In the genomic region with DNA sequence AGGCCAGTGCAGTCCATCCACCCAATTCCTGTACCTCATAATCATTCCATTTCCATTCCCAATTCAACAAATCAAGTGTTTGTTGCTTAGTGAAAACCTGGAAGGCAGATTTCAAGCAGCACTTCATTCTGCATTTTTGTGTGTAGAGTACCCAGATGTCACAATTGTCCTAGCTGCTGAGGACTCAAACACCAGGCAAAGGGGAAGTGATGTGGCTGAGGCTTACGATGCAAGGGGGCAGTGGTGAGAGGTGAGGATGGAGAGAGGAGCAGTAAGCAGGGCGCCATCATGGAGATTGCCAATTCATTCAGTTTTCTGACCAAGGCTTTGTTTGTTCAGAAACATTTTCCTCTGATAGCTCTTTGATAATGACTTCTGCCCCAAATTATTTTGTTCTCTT, we compare ENCODE assay signal across 10 cellular contexts.
DNase-seq lines count a peak whose midpoint lies in the region; ATAC-seq and TF ChIP-seq lines count a peak whose summit lies in the region.
"Had no signal": no experiment of that assay in that cellular context is flagged by ENCODE, and none has a peak within 500 bp of the region (broad histone marks: within the 10 kb centered on the region; RNA-seq: fewer than 3 reads in every experiment).

No MANE protein-coding gene starts in this region.

- no peak for TF ChIP-seq POLR2A in uterus (IDR thresholded peaks at IDR 0.05)

- peaks cover 12% of the 10 kb centered on the region for H3K4me1 Mint-ChIP-seq in CD14-positive monocyte
- H3K4me1 Mint-ChIP-seq: memory B cell had no signal

- peak overlapping the region in 2 of 7 donors; percentile 66 to 67 for H3K27ac Mint-ChIP-seq in CD14-positive monocyte
- H3K27ac Mint-ChIP-seq: memory B cell had no signal

- H3K9ac ChIP-seq in HUES64 (ENCODE audit: low read depth, low read length): no peak overlapping the region

- peaks cover 0 to 4% (median 0%) of the 10 kb centered on the region in 7 donors for H3K9me3 Mint-ChIP-seq in CD14-positive monocyte
- H3K9me3 Mint-ChIP-seq: memory B cell had no signal

- H3K27me3 ChIP-seq in HUES64 (ENCODE audit: insufficient read depth, low read length) (no peaks in the 10 kb centered on the region), SJSA1 (replicated peaks) (no peaks in the 10 kb centered on the region), uterus (no peaks in the 10 kb centered on the region)

- TF ChIP-seq CTCF in CD14-positive monocyte (IDR thresholded peaks at IDR 0.05) (peak; percentile 28), uterus (IDR thresholded peaks at IDR 0.05) (no peak)

- H3K4me1 ChIP-seq in HUES64 (ENCODE audit: insufficient read depth, low read length) (peaks cover 8% of the 10 kb centered on the region), SJSA1 (replicated peaks) (peaks cover 45% of the 10 kb centered on the region), uterus (no peaks in the 10 kb centered on the region)
- H3K4me1 ChIP-seq: HAP-1 had no signal

- no peaks in the 10 kb centered on the region for H3K36me3 ChIP-seq in HUES64 (ENCODE audit: insufficient read depth, low read length)
- H3K36me3 ChIP-seq in SJSA1: no peaks in the 10 kb centered on the region
- no peaks in the 10 kb centered on the region for H3K36me3 ChIP-seq in uterus
- H3K36me3 ChIP-seq: HAP-1 had no signal

- no peaks in the 10 kb centered on the region for H3K9me3 ChIP-seq in HUES64 (ENCODE audit: insufficient read depth, low read depth, low read length)
- no peaks in the 10 kb centered on the region for H3K9me3 ChIP-seq in SJSA1 (replicated peaks)
- no peaks in the 10 kb centered on the region for H3K9me3 ChIP-seq in uterus
- H3K9me3 ChIP-seq: HAP-1 had no signal

- DNase-seq in CD14-positive monocyte (ENCODE audit: low spot score): no peak
- DNase-seq in SJSA1 (ENCODE audit: low read depth in 1 of 2, low spot score in 2 of 2): no peak
- DNase-seq in kidney tubule cell (ENCODE audit: low spot score): peak; percentile 7
- DNase-seq in activated effector memory CD4-positive, alpha-beta T cell treated with anti-CD3 and anti-CD28 coated beads, Interleukin-2, amount 50 U/mL, for 16 hours: no peak
- no peak for DNase-seq in uterus
- no peak for DNase-seq in T-helper 1 cell

- intact Hi-C loops in CD14-positive monocyte (cut with micrococcal nuclease): no loop called here
- intact Hi-C loops in uterus (cut with DNase I; ENCODE audit: low total_unique reads): no loop called here

- H3K4me3 ChIP-seq in HUES64 (ENCODE audit: low read length) (no peak overlapping the region), SJSA1 (no peak overlapping the region), uterus (no peak overlapping the region)
- H3K4me3 ChIP-seq: HAP-1 had no signal

- peaks cover 4 to 7% (median 5%) of the 10 kb centered on the region in 3 donors for H3K27me3 Mint-ChIP-seq in CD14-positive monocyte (ENCODE audit: low read depth in 3 of 3)

- peaks cover 0 to 1% of the 10 kb centered on the region in 2 donors for H3K36me3 Mint-ChIP-seq in CD14-positive monocyte
- H3K36me3 Mint-ChIP-seq: memory B cell had no signal

- H3K27ac ChIP-seq in HUES64 (ENCODE audit: low read depth, low read length) (peak overlapping the region; percentile 44; the same call in 1 of the 2 replicates), SJSA1 (peak overlapping the region; percentile 87), uterus (no peak overlapping the region)

- no peak for ATAC-seq in GM21825 (IDR thresholded peaks at IDR 0.05; ENCODE audit: unreplicated experiment)

- no peak overlapping the region for H3K4me3 Mint-ChIP-seq in CD14-positive monocyte
- H3K4me3 Mint-ChIP-seq: memory B cell had no signal

- 78% methylated on average over 2 of the region's 2 CpGs for WGBS in HUES64

Comparison
In these comparisons a context has a peak if more than half of its experiments do, and no peak if none do; other contexts are left out.
1. H3K27ac ChIP-seq: peak in HUES64 (single experiment) and SJSA1 (single experiment); none in uterus (0 of 2).